ENCODE assay signal across 32 cellular contexts in the genomic region with DNA sequence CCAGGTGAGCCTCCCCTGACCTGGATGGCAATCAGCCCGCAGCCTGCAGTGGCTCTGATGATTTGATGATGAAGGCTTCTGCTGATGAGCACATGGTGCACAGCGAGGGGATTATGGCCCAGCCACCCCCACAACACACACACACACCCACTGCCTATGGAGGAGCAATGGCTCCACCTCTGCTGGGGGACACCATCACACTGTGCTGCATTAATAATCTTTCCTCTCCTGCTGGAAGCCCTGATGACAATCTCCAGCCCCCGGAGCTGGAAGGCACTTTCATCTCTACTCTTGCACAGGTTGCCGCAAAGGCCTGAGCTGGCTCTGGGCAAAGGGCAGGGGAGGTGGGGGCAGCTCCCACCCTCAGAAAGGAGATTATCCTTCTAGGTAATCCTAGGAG.
"Had no signal": no experiment of that assay in that cellular context is flagged by ENCODE, and none has a peak within 500 bp of the region (broad histone marks: within the 10 kb centered on the region; RNA-seq: fewer than 3 reads in every experiment).

No MANE protein-coding gene starts in this region.

- ATAC-seq: activated CD4-positive, alpha-beta T cell treated with anti-CD3 and anti-CD28 coated beads for 36 hours; activated CD4-positive, CD25-positive, alpha-beta regulatory T cell treated with anti-CD3 and anti-CD28 coated beads, Interleukin-2, amount 50 U/mL, for 24 hours; activated naive CD8-positive, alpha-beta T cell treated with anti-CD3 and anti-CD28 coated beads, Interleukin-2, amount 50 U/mL, for 24 hours; activated T-cell treated with anti-CD3 and anti-CD28 coated beads, Interleukin-2, amount 50 U/mL, for 72 hours; activated T-helper 17 cell treated with anti-CD3 and anti-CD28 coated beads, Interleukin-2, amount 50 U/mL, for 72 hours; Panc1 had no signal

- DNase-seq: activated CD4-positive, alpha-beta memory T cell treated with anti-CD3 and anti-CD28 coated beads for 36 hours; activated CD4-positive, alpha-beta T cell treated with anti-CD3 and anti-CD28 coated beads for 36 hours; activated CD4-positive, alpha-beta T cell treated with anti-CD3 and anti-CD28 coated beads, Interleukin-2, amount 10 ng/mL, durations not matched to agents 7 days and 5 days; activated CD8-positive, alpha-beta memory T cell treated with anti-CD3 and anti-CD28 coated beads, Interleukin-2, amount 50 U/mL, for 48 hours; activated effector memory CD4-positive, alpha-beta T cell treated with anti-CD3 and anti-CD28 coated beads, Interleukin-2, amount 50 U/mL, for 16 hours; activated naive CD4-positive, alpha-beta T cell treated with Interleukin-2 at 50 U/mL for 16 hours; activated naive CD8-positive, alpha-beta T cell treated with anti-CD3 and anti-CD28 coated beads, Interleukin-2, amount 50 U/mL, for 24 hours; activated T-cell treated with anti-CD3 and anti-CD28 coated beads, Interleukin-2, amount 50 U/mL, for 72 hours; aorta; central memory CD4-positive, alpha-beta T cell; Kasumi-1; KBM-7; MG63; NCI-H1048; NCI-H1105 treated with DMSO at 0.1 percent for 48 hours; NCI-H1436; NCI-H1694; NCI-H1930; NCI-H2081 treated with DMSO at 0.1 percent for 48 hours; NCI-H345; NCI-H526 treated with DMSO at 0.1 percent for 48 hours; NCI-H774; SHP77; SJCRH30; T1000 had no signal

- FAIRE-seq: colon had no signal

- H3K4me3 Mint-ChIP-seq: activated CD4-positive, alpha-beta memory T cell treated with anti-CD3 and anti-CD28 coated beads for 36 hours; activated CD4-positive, alpha-beta T cell treated with anti-CD3 and anti-CD28 coated beads for 36 hours; activated CD4-positive, alpha-beta T cell treated with anti-CD3 and anti-CD28 coated beads, Interleukin-2, amount 10 ng/mL, durations not matched to agents 7 days and 5 days; activated naive CD4-positive, alpha-beta T cell treated with anti-CD3 and anti-CD28 coated beads, Interleukin-2, amount 50 U/mL, for 24 hours; activated naive CD8-positive, alpha-beta T cell treated with anti-CD3 and anti-CD28 coated beads, Interleukin-2, amount 50 U/mL, for 24 hours; activated T-cell treated with anti-CD3 and anti-CD28 coated beads, Interleukin-2, amount 50 U/mL, for 72 hours; activated T-helper 17 cell treated with anti-CD3 and anti-CD28 coated beads, Interleukin-2, amount 50 U/mL, for 72 hours had no signal

- H3K27me3 ChIP-seq: brain microvascular endothelial cell had no signal

- H3K4me1 Mint-ChIP-seq: activated T-helper 17 cell treated with anti-CD3 and anti-CD28 coated beads, Interleukin-2, amount 50 U/mL, for 72 hours had no signal

- H3K36me3 ChIP-seq: brain microvascular endothelial cell, MG63, SJCRH30 had no signal

- H3K27ac ChIP-seq: brain microvascular endothelial cell, SJCRH30, SK-N-MC had no signal

- H3K9me3 Mint-ChIP-seq: activated CD4-positive, alpha-beta memory T cell treated with anti-CD3 and anti-CD28 coated beads for 36 hours; activated CD4-positive, alpha-beta T cell treated with anti-CD3 and anti-CD28 coated beads, Interleukin-2, amount 10 ng/mL, durations not matched to agents 7 days and 5 days; activated naive CD4-positive, alpha-beta T cell treated with anti-CD3 and anti-CD28 coated beads, Interleukin-2, amount 50 U/mL, for 24 hours; activated naive CD8-positive, alpha-beta T cell treated with anti-CD3 and anti-CD28 coated beads, Interleukin-2, amount 50 U/mL, for 24 hours; activated T-cell treated with anti-CD3 and anti-CD28 coated beads, Interleukin-2, amount 50 U/mL, for 72 hours; activated T-helper 17 cell treated with anti-CD3 and anti-CD28 coated beads, Interleukin-2, amount 50 U/mL, for 72 hours had no signal

- H3K27ac Mint-ChIP-seq: activated CD4-positive, alpha-beta memory T cell treated with anti-CD3 and anti-CD28 coated beads for 36 hours; activated CD4-positive, alpha-beta T cell treated with anti-CD3 and anti-CD28 coated beads for 36 hours; activated CD4-positive, alpha-beta T cell treated with anti-CD3 and anti-CD28 coated beads, Interleukin-2, amount 10 ng/mL, durations not matched to agents 7 days and 5 days; activated naive CD8-positive, alpha-beta T cell treated with anti-CD3 and anti-CD28 coated beads, Interleukin-2, amount 50 U/mL, for 24 hours; activated T-cell treated with anti-CD3 and anti-CD28 coated beads, Interleukin-2, amount 50 U/mL, for 72 hours; activated T-helper 17 cell treated with anti-CD3 and anti-CD28 coated beads, Interleukin-2, amount 50 U/mL, for 72 hours had no signal

- H3K27me3 Mint-ChIP-seq: activated CD4-positive, alpha-beta memory T cell treated with anti-CD3 and anti-CD28 coated beads for 36 hours; activated CD4-positive, alpha-beta T cell treated with anti-CD3 and anti-CD28 coated beads for 36 hours; activated CD4-positive, alpha-beta T cell treated with anti-CD3 and anti-CD28 coated beads, Interleukin-2, amount 10 ng/mL, durations not matched to agents 7 days and 5 days; activated naive CD4-positive, alpha-beta T cell treated with anti-CD3 and anti-CD28 coated beads, Interleukin-2, amount 50 U/mL, for 24 hours; activated naive CD8-positive, alpha-beta T cell treated with anti-CD3 and anti-CD28 coated beads, Interleukin-2, amount 50 U/mL, for 24 hours; activated T-helper 17 cell treated with anti-CD3 and anti-CD28 coated beads, Interleukin-2, amount 50 U/mL, for 72 hours had no signal

- H3K9me3 ChIP-seq: MG63, SJCRH30 had no signal

- H3K4me3 ChIP-seq: MG63, SJCRH30, SK-N-MC had no signal

- H3K36me3 Mint-ChIP-seq: activated naive CD4-positive, alpha-beta T cell treated with anti-CD3 and anti-CD28 coated beads, Interleukin-2, amount 50 U/mL, for 24 hours had no signal

- H3K4me1 ChIP-seq: SJCRH30 had no signal
